ENCODE assay signal across 1 cellular context in genomic region chr7:110541962-110542361, GRCh38.
TF ChIP-seq lines count a peak whose summit lies in the region.

No MANE protein-coding gene starts in this region.

TF ChIP-seq in HCT116, 20 proteins besides CTCF, POLR2A, EP300 and RAD21:
- no peak for TF ChIP-seq SIN3A (IDR thresholded peaks at IDR 0.05; ENCODE audit: low read depth)
- TF ChIP-seq POLR2AphosphoS5 (IDR thresholded peaks at IDR 0.05; ENCODE audit: low read depth, low read length), result no peak
- no peak for TF ChIP-seq MAX (IDR thresholded peaks at IDR 0.05)
- no peak for TF ChIP-seq SP1 (IDR thresholded peaks at IDR 0.05; ENCODE audit: low read depth)
- no peak for TF ChIP-seq ZNF274 (IDR thresholded peaks at IDR 0.05; ENCODE audit: low read depth, low read length)
- TF ChIP-seq CBX3 (IDR thresholded peaks at IDR 0.05; ENCODE audit: low read depth), result no peak
- no peak for TF ChIP-seq ELF1 (IDR thresholded peaks at IDR 0.05; ENCODE audit: borderline replicate concordance, low read depth)
- no peak for TF ChIP-seq SRF (IDR thresholded peaks at IDR 0.05; ENCODE audit: low read depth)
- no peak for TF ChIP-seq ZBTB33 (IDR thresholded peaks at IDR 0.05; ENCODE audit: extremely low read depth, insufficient replicate concordance, low read length)
- TF ChIP-seq EZH2 (IDR thresholded peaks at IDR 0.05), result no peak
- TF ChIP-seq CEBPB (IDR thresholded peaks at IDR 0.05; ENCODE audit: low read depth), result no peak
